8 cellular contexts compared by ENCODE assay signal in genomic region chr2:197191177-197191947, GRCh38.
DNase-seq lines count a peak whose midpoint lies in the region; ATAC-seq, FAIRE-seq and TF ChIP-seq lines count a peak whose summit lies in the region.

No MANE protein-coding gene starts in this region.

- no peak overlapping the region for H3K9ac ChIP-seq in kidney (ENCODE audit: low read length in 2 of 2)

- H3K36me3 ChIP-seq in kidney (ENCODE audit: control insufficient read depth in 1 of 2, insufficient read depth in 2 of 2, low read length in 2 of 2) = no peaks in the 10 kb centered on the region
- H3K36me3 ChIP-seq in tibial artery = no peaks in the 10 kb centered on the region

- H3K27me3 Mint-ChIP-seq in stimulated activated naive CD8-positive, alpha-beta T cell treated with anti-CD3 and anti-CD28 coated beads, Interleukin-15, Interleukin-2, amounts not matched to agents 100 ng/mL and 50 ng/mL, for 24 hours = no peaks in the 10 kb centered on the region

- H3K4me1 ChIP-seq in kidney (ENCODE audit: control insufficient read depth in 1 of 2, insufficient read depth in 1 of 2, low read depth in 1 of 2, low read length in 2 of 2) (peaks cover 0 to 2% of the 10 kb centered on the region in 2 donors), tibial artery (peaks cover 0 to 28% (median 10%) of the 10 kb centered on the region in 4 donors)

- intact Hi-C loops in kidney (cut with DNase I) = loop anchor here (10.0 kb wide), 1 partner anchor 123 kb away; the partner anchor contains the start of gene ANKRD44
- intact Hi-C loops in tibial artery (cut with DNase I; ENCODE audit: low total_unique reads) = loop anchor here (2.0 kb wide), 1 partner anchor 119 kb away; the partner anchor contains the start of gene ANKRD44

- H3K4me1 Mint-ChIP-seq in stimulated activated naive CD8-positive, alpha-beta T cell treated with anti-CD3 and anti-CD28 coated beads, Interleukin-15, Interleukin-2, amounts not matched to agents 100 ng/mL and 50 ng/mL, for 24 hours (ENCODE audit: low read depth) = peaks cover 90% of the 10 kb centered on the region

- H3K36me3 Mint-ChIP-seq in stimulated activated naive CD8-positive, alpha-beta T cell treated with anti-CD3 and anti-CD28 coated beads, Interleukin-15, Interleukin-2, amounts not matched to agents 100 ng/mL and 50 ng/mL, for 24 hours (ENCODE audit: low read depth) = peaks cover 6% of the 10 kb centered on the region

- peak overlapping the region; percentile 84 for H3K27ac Mint-ChIP-seq in stimulated activated naive CD8-positive, alpha-beta T cell treated with anti-CD3 and anti-CD28 coated beads, Interleukin-15, Interleukin-2, amounts not matched to agents 100 ng/mL and 50 ng/mL, for 24 hours

- peak overlapping the region; percentile 64 for H3K4me3 Mint-ChIP-seq in stimulated activated naive CD8-positive, alpha-beta T cell treated with anti-CD3 and anti-CD28 coated beads, Interleukin-15, Interleukin-2, amounts not matched to agents 100 ng/mL and 50 ng/mL, for 24 hours

- H3K27ac ChIP-seq in kidney (ENCODE audit: low read depth in 2 of 2, low read length in 2 of 2) = no peak overlapping the region
- H3K27ac ChIP-seq in tibial artery = no peak overlapping the region

- no peaks in the 10 kb centered on the region for H3K9me3 Mint-ChIP-seq in stimulated activated naive CD8-positive, alpha-beta T cell treated with anti-CD3 and anti-CD28 coated beads, Interleukin-15, Interleukin-2, amounts not matched to agents 100 ng/mL and 50 ng/mL, for 24 hours

- peak; percentile 57 for TF ChIP-seq CTCF in kidney (IDR thresholded peaks at IDR 0.05; ENCODE audit: borderline replicate concordance, extremely low read depth, insufficient read depth)
- peak; percentile 65 to 74 for TF ChIP-seq CTCF in tibial artery (IDR thresholded peaks at IDR 0.05)

- H3K9me3 ChIP-seq in kidney (ENCODE audit: control insufficient read depth in 1 of 2, low read length in 2 of 2) (no peaks in the 10 kb centered on the region), tibial artery (no peaks in the 10 kb centered on the region)

- ATAC-seq in stimulated activated naive CD8-positive, alpha-beta T cell treated with anti-CD3 and anti-CD28 coated beads, Interleukin-15, Interleukin-2, amounts not matched to agents 100 U/mL and 50 U/mL, for 24 hours = no peak
- ATAC-seq in HG02798 (IDR thresholded peaks at IDR 0.05; ENCODE audit: poor library complexity, unreplicated experiment) = peak; percentile 42
- no peak for ATAC-seq in HG02970 (IDR thresholded peaks at IDR 0.05; ENCODE audit: low FRiP score, unreplicated experiment)

- H3K4me3 ChIP-seq in kidney (ENCODE audit: low read length in 2 of 2) = no peak overlapping the region
- no peak overlapping the region for H3K4me3 ChIP-seq in tibial artery

- DNase-seq in stimulated activated naive CD8-positive, alpha-beta T cell treated with anti-CD3 and anti-CD28 coated beads, Interleukin-15, Interleukin-2, amounts not matched to agents 100 U/mL and 50 U/mL, for 24 hours = no peak
- peak; percentile 24 to 72 for DNase-seq in NCI-H526 (lab: John Stamatoyannopoulos, UW)
- peak; percentile 49 for DNase-seq in astrocyte of the hippocampus (ENCODE audit: low read depth, low spot score)
- no peak for DNase-seq in kidney
- DNase-seq in tibial artery = no peak

- H3K27me3 ChIP-seq in tibial artery = no peaks in the 10 kb centered on the region

- peak; percentile 98 for FAIRE-seq in kidney (lab: Jason Lieb, UNC)

Comparison
In these comparisons a context has a peak if more than half of its experiments do, and no peak if none do; other contexts are left out.
1. DNase-seq: peak in NCI-H526 (2 of 2) and astrocyte of the hippocampus (single experiment); none in stimulated activated naive CD8-positive, alpha-beta T cell treated with anti-CD3 and anti-CD28 coated beads, Interleukin-15, Interleukin-2, amounts not matched to agents 100 U/mL and 50 U/mL, for 24 hours (single experiment), kidney (single experiment) and tibial artery (0 of 2).